ENCODE assay signal across 14 cellular contexts in genomic region chr6:151176941-151177760, GRCh38.
DNase-seq lines count a peak whose midpoint lies in the region; ATAC-seq, FAIRE-seq and TF ChIP-seq lines count a peak whose summit lies in the region.
"Had no signal": no experiment of that assay in that cellular context is flagged by ENCODE, and none has a peak within 500 bp of the region (broad histone marks: within the 10 kb centered on the region; RNA-seq: fewer than 3 reads in every experiment).

No MANE protein-coding gene starts in this region.

- H3K4me3 Mint-ChIP-seq in astrocyte (ENCODE audit: unreplicated experiment) = no peak overlapping the region
- H3K4me3 Mint-ChIP-seq: CD8-positive, alpha-beta memory T cell; IgD-negative memory B cell had no signal

- H3K4me1 ChIP-seq in astrocyte (ENCODE audit: insufficient read depth, low read length) = peaks cover 7% of the 10 kb centered on the region

- H3K27ac ChIP-seq in astrocyte (ENCODE audit: low read depth, low read length) (no peak overlapping the region), RWPE1 (no peak overlapping the region), substantia nigra (ENCODE audit: low read depth, low read length, poor library complexity, severe bottlenecking) (no peak overlapping the region)
- H3K27ac ChIP-seq: BLaER1 had no signal

- TF ChIP-seq CTCF in astrocyte (IDR thresholded peaks at IDR 0.05; ENCODE audit: insufficient read depth, low read depth, low read length) = no peak
- TF ChIP-seq CTCF in fibroblast of the aortic adventitia (IDR thresholded peaks at IDR 0.05; ENCODE audit: insufficient read depth, low read length) = no peak
- no peak for TF ChIP-seq CTCF in RWPE1 (conservative IDR thresholded peaks at IDR 0.05; ENCODE audit: low read depth)

- CTCF ChIA-PET in RWPE1 (lab: Yijun Ruan, JAX) = no interaction called here

- H3K4me3 ChIP-seq in astrocyte (ENCODE audit: insufficient read depth, low read depth, low read length) = no peak overlapping the region
- H3K4me3 ChIP-seq in fibroblast of the aortic adventitia (ENCODE audit: low read depth, low read length) = no peak overlapping the region
- H3K4me3 ChIP-seq: BLaER1 had no signal

- no peaks in the 10 kb centered on the region for H3K9me3 ChIP-seq in astrocyte (ENCODE audit: insufficient read depth, low read depth, low read length)
- H3K9me3 ChIP-seq: BLaER1, Caco-2 had no signal

- no peak overlapping the region for H3K27ac Mint-ChIP-seq in astrocyte (ENCODE audit: unreplicated experiment)
- H3K27ac Mint-ChIP-seq: CD8-positive, alpha-beta memory T cell; IgD-negative memory B cell had no signal

- H3K36me3 Mint-ChIP-seq in astrocyte (ENCODE audit: low read depth, unreplicated experiment) = no peaks in the 10 kb centered on the region
- H3K36me3 Mint-ChIP-seq: CD8-positive, alpha-beta memory T cell; IgD-negative memory B cell had no signal

- H3K27me3 Mint-ChIP-seq in astrocyte (ENCODE audit: low read depth, unreplicated experiment) = peaks cover 2% of the 10 kb centered on the region

- H3K9ac ChIP-seq in astrocyte (ENCODE audit: low read length) = no peak overlapping the region
- H3K9ac ChIP-seq: BLaER1 had no signal

- DNase-seq in EH (ENCODE audit: low read depth) = peak; percentile 53
- peak; percentile 80 for DNase-seq in NCI-H226
- peak; percentile 39 for DNase-seq in astrocyte (ENCODE audit: low read depth)
- DNase-seq in fibroblast of the aortic adventitia (ENCODE audit: low read depth) = peak; percentile 46
- DNase-seq in RWPE1 (ENCODE audit: low spot score) = no peak
- no peak for DNase-seq in substantia nigra (lab: John Stamatoyannopoulos, UW)
- no peak for DNase-seq in NCI-H2029 treated with DMSO at 0.1 percent for 48 hours (lab: John Stamatoyannopoulos, UW)
- DNase-seq: ACHN; Caco-2; CD8-positive, alpha-beta memory T cell; HCEC 1CT had no signal

- H3K27me3 ChIP-seq in astrocyte (ENCODE audit: insufficient read depth, low read length) = no peaks in the 10 kb centered on the region
- H3K27me3 ChIP-seq: BLaER1 had no signal

- H4K20me1 ChIP-seq in astrocyte (ENCODE audit: insufficient read depth, low read length) = no peaks in the 10 kb centered on the region
- H4K20me1 ChIP-seq: BLaER1 had no signal

- POLR2A ChIA-PET in RWPE1 (lab: Yijun Ruan, JAX; ENCODE audit: low non-redundant PET) = no interaction called here

- no peaks in the 10 kb centered on the region for H3K4me1 Mint-ChIP-seq in astrocyte (ENCODE audit: low read depth, unreplicated experiment)
- H3K4me1 Mint-ChIP-seq: CD8-positive, alpha-beta memory T cell had no signal

- H3K36me3 ChIP-seq in astrocyte (ENCODE audit: insufficient read depth, low read length) = no peaks in the 10 kb centered on the region
- H3K36me3 ChIP-seq: BLaER1 had no signal

- H2AFZ ChIP-seq in astrocyte (ENCODE audit: low read depth, low read length) = no peak overlapping the region

- ATAC-seq in HG02588 (IDR thresholded peaks at IDR 0.05; ENCODE audit: unreplicated experiment) = no peak

- H3K9me3 Mint-ChIP-seq in astrocyte (ENCODE audit: unreplicated experiment) = no peaks in the 10 kb centered on the region
- H3K9me3 Mint-ChIP-seq: CD8-positive, alpha-beta memory T cell had no signal

- no peaks in the 10 kb centered on the region for H3K79me2 ChIP-seq in astrocyte (ENCODE audit: insufficient read depth, low read length)

- no peak for FAIRE-seq in astrocyte (lab: Jason Lieb, UNC)

- no peak overlapping the region for H3K4me2 ChIP-seq in astrocyte (ENCODE audit: low read length)
- H3K4me2 ChIP-seq: BLaER1 had no signal

Comparison
In these comparisons a context has a peak if more than half of its experiments do, and no peak if none do; other contexts are left out.
1. DNase-seq: peak in EH (single experiment), NCI-H226 (single experiment), astrocyte (single experiment) and fibroblast of the aortic adventitia (single experiment); none in RWPE1 (single experiment), substantia nigra (0 of 49) and NCI-H2029 treated with DMSO at 0.1 percent for 48 hours (single experiment).